In the genomic region with DNA sequence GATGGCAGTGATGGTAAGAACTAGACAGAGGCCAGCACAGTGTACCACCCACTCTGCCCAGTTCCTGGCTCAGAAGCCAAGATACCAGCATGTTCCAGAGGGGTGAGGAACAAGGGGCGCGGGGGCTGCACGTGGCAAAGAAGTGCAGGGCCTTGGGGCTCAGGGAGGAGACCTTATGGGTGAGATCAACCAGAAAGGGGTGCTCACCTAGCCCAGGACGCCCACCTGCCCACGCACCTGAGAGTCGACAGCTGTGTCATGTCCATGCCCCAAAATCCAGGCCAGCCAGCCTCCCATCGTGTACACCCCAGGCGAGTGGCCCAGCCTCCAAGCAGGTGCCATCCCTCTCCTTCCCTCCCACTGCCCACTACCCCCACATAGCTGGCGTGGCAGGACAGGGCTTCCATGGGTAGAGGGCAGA, we compare ENCODE assay signal across 22 cellular contexts. TPM values are rescaled to one million over a fixed set of nuclear protein-coding genes. Genes with fewer than 3 reads are reported as not detected.
DNase-seq lines count a peak whose midpoint lies in the region; ATAC-seq, FAIRE-seq and TF ChIP-seq lines count a peak whose summit lies in the region.
"Had no signal": no experiment of that assay in that cellular context is flagged by ENCODE, and none has a peak within 500 bp of the region (broad histone marks: within the 10 kb centered on the region; RNA-seq: fewer than 3 reads in every experiment).

No MANE protein-coding gene starts in this region.

- H3K27me3 Mint-ChIP-seq in IgD-negative memory B cell = no peaks in the 10 kb centered on the region
- H3K27me3 Mint-ChIP-seq: activated CD8-positive, alpha-beta memory T cell treated with anti-CD3 and anti-CD28 coated beads, Interleukin-2, amount 10 ng/mL, durations not matched to agents 7 days and 5 days; CD4-positive, alpha-beta memory T cell; central memory CD8-positive, alpha-beta T cell; stimulated activated naive CD8-positive, alpha-beta T cell treated with anti-CD3 and anti-CD28 coated beads, Interleukin-15, Interleukin-2, amounts not matched to agents 100 ng/mL and 50 ng/mL, for 24 hours had no signal

- no peak for ATAC-seq in GM21526 (IDR thresholded peaks at IDR 0.05; ENCODE audit: low FRiP score, unreplicated experiment)
- ATAC-seq in HG02678 (IDR thresholded peaks at IDR 0.05; ENCODE audit: unreplicated experiment) = no peak
- ATAC-seq: activated CD8-positive, alpha-beta memory T cell treated with anti-CD3 and anti-CD28 coated beads, Interleukin-2, amount 10 ng/mL, durations not matched to agents 7 days and 5 days had no signal

- H3K36me3 Mint-ChIP-seq in IgD-negative memory B cell = peaks cover 13% of the 10 kb centered on the region
- H3K36me3 Mint-ChIP-seq: activated CD8-positive, alpha-beta memory T cell treated with anti-CD3 and anti-CD28 coated beads, Interleukin-2, amount 10 ng/mL, durations not matched to agents 7 days and 5 days had no signal

- peak overlapping the region; percentile 89 to 98 (median 94) for H3K4me3 Mint-ChIP-seq in IgD-negative memory B cell
- H3K4me3 Mint-ChIP-seq: activated CD8-positive, alpha-beta memory T cell treated with anti-CD3 and anti-CD28 coated beads, Interleukin-2, amount 10 ng/mL, durations not matched to agents 7 days and 5 days; CD4-positive, alpha-beta memory T cell; central memory CD8-positive, alpha-beta T cell; nephron; stimulated activated naive CD8-positive, alpha-beta T cell treated with anti-CD3 and anti-CD28 coated beads, Interleukin-15, Interleukin-2, amounts not matched to agents 100 ng/mL and 50 ng/mL, for 24 hours had no signal

- FAIRE-seq in GM12892 (lab: Jason Lieb, UNC) = peak; percentile 62

- H3K4me1 Mint-ChIP-seq in IgD-negative memory B cell = peaks cover 36 to 70% (median 67%) of the 10 kb centered on the region in 3 donors

- no peak for DNase-seq in GM12892 (ENCODE audit: insufficient read length)
- DNase-seq in HPDE6-E6E7 (ENCODE audit: extremely low spot score) = no peak
- no peak for DNase-seq in caudate nucleus (lab: John Stamatoyannopoulos, UW)
- DNase-seq: activated CD4-positive, alpha-beta T cell treated with anti-CD3 and anti-CD28 coated beads for 4 hours; activated CD8-positive, alpha-beta memory T cell treated with anti-CD3 and anti-CD28 coated beads, Interleukin-2, amount 10 ng/mL, durations not matched to agents 7 days and 5 days; activated gamma-delta T cell; CD4-positive, alpha-beta memory T cell; effector memory CD4-positive, alpha-beta T cell; esophagus squamous epithelium; midbrain; stimulated activated CD4-positive, alpha-beta T cell treated with anti-CD3 and anti-CD28 coated beads, Interleukin-1b, Interleukin-23, amount 100 ng/mL, for 48 hours had no signal

- H3K4me3 ChIP-seq in neutrophil (ENCODE audit: low read depth in 1 of 2, low read length in 1 of 2) = no peak overlapping the region
- H3K4me3 ChIP-seq: adrenal gland, esophagus squamous epithelium, prostate gland, tibial nerve had no signal

- no peaks in the 10 kb centered on the region for H3K9me3 Mint-ChIP-seq in IgD-negative memory B cell
- H3K9me3 Mint-ChIP-seq: central memory CD8-positive, alpha-beta T cell; stimulated activated naive CD8-positive, alpha-beta T cell treated with anti-CD3 and anti-CD28 coated beads, Interleukin-15, Interleukin-2, amounts not matched to agents 100 ng/mL and 50 ng/mL, for 24 hours had no signal

- peaks cover 12 to 18% of the 10 kb centered on the region in 2 experiments for H3K4me1 ChIP-seq in neutrophil (ENCODE audit: control insufficient read depth in 1 of 2, insufficient read depth in 1 of 2, low read depth in 1 of 2, low read length in 1 of 2)
- H3K4me1 ChIP-seq: adrenal gland, prostate gland had no signal

- peaks cover 45% of the 10 kb centered on the region for H3K36me3 ChIP-seq in neutrophil
- H3K36me3 ChIP-seq: prostate gland had no signal

- TF ChIP-seq CTCF in neutrophil (IDR thresholded peaks at IDR 0.05) = no peak

- no peaks in the 10 kb centered on the region for H3K9me3 ChIP-seq in neutrophil
- H3K9me3 ChIP-seq: adrenal gland, esophagus squamous epithelium, prostate gland, tibial nerve had no signal

- H3K27me3 ChIP-seq in neutrophil = no peaks in the 10 kb centered on the region
- H3K27me3 ChIP-seq: adrenal gland, esophagus squamous epithelium, tibial nerve had no signal

- no peak for TF ChIP-seq POLR2A in GM12892 (IDR thresholded peaks at IDR 0.05; ENCODE audit: low read depth, low read length)

- peak overlapping the region; percentile 91 to 96 (median 96) for H3K27ac Mint-ChIP-seq in IgD-negative memory B cell
- H3K27ac Mint-ChIP-seq: activated CD8-positive, alpha-beta memory T cell treated with anti-CD3 and anti-CD28 coated beads, Interleukin-2, amount 10 ng/mL, durations not matched to agents 7 days and 5 days; nephron had no signal

- H3K27ac ChIP-seq in cingulate gyrus (ENCODE audit: low read depth, low read length) = peak overlapping the region; percentile 63
- peak overlapping the region; percentile 32 for H3K27ac ChIP-seq in neutrophil
- H3K27ac ChIP-seq in caudate nucleus (ENCODE audit: low read depth, low read length) = no peak overlapping the region
- H3K27ac ChIP-seq: adrenal gland, esophagus squamous epithelium, prostate gland had no signal

RNA-seq across cellular contexts. Expression of a gene that starts 34.9 kb away (rescaled TPM):
- 9.5 TPM for polyA plus RNA-seq in GM12892 (2012; ENCODE audit: missing spikeins)
- polyA plus RNA-seq in IgD-negative memory B cell = 32.8 TPM

RNA-seq across cellular contexts. Expression of a gene that starts 59.8 kb away (rescaled TPM):
- 7.4 TPM for polyA plus RNA-seq in GM12892 (2012; ENCODE audit: missing spikeins)
- 5.2 TPM for polyA plus RNA-seq in IgD-negative memory B cell
